Comparison of ENCODE assay signal across 1 cellular context in the genomic region with DNA sequence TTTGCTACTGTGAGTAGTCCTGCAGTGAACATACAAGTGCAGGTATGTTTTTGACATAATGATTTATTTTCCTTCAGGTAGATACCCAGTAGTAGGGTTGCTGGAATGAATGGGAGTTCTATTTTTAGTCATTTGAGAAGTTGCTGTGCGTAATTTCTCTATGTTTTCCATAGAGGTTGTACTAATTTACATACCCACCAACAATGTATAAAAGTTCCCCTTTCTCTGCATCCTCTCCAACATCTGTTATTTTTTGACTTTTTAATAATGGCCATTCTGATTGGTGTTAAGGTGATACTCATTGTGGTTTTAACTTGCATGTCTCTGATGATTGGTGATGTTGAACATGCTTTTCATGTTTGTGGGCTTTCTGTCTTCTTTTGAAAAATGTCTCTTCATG.
TF ChIP-seq lines count a peak whose summit lies in the region.

No MANE protein-coding gene starts in this region.

TF ChIP-seq in GM12878, 131 proteins besides CTCF, POLR2A, EP300 and RAD21 (continued from another document):
- TF ChIP-seq FOS (IDR thresholded peaks at IDR 0.05; ENCODE audit: borderline replicate concordance, extremely low read depth, insufficient read length) (no peak), POLR2AphosphoS2 (IDR thresholded peaks at IDR 0.05; ENCODE audit: low read depth, low read length) (no peak), SMC3 (IDR thresholded peaks at IDR 0.05; ENCODE audit: borderline replicate concordance, low read length) (no peak)
- TF ChIP-seq, protein P1, sequence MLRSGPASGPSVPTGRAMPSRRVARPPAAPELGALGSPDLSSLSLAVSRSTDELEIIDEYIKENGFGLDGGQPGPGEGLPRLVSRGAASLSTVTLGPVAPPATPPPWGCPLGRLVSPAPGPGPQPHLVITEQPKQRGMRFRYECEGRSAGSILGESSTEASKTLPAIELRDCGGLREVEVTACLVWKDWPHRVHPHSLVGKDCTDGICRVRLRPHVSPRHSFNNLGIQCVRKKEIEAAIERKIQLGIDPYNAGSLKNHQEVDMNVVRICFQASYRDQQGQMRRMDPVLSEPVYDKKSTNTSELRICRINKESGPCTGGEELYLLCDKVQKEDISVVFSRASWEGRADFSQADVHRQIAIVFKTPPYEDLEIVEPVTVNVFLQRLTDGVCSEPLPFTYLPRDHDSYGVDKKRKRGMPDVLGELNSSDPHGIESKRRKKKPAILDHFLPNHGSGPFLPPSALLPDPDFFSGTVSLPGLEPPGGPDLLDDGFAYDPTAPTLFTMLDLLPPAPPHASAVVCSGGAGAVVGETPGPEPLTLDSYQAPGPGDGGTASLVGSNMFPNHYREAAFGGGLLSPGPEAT (IDR thresholded peaks at IDR 0.05; ENCODE audit: low read depth), result no peak
